ENCODE assay signal across 13 cellular contexts in the genomic region with DNA sequence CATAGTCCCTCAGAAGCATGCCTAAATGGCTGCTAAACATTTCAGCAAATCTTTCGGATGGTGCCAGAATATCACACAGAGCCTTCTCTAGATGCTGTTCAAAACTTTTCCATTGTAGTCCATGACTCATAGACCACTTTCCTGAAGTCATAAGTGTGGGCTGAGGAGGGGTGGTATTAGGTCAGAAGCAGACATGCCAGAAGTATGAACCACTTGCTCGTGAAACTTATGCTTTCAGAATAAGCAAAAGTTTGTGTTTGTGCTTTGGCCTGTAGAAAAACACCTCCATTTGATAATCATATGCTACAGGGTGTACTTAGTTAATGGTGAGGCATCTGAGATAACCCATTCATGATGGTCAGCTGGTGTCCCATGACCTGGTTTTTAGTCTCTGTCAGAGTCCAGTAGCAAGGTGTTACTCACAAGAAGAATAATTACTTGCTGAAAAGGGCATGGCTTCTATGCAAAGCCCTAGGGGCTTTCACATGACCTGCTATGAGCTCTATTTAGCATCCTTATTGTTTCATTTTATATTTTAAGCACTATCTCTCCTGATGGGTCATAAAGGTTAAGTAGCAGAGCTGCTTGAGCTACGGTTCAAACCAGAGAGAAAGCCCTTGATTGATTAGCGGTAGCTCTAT.
DNase-seq lines count a peak whose midpoint lies in the region; ATAC-seq and TF ChIP-seq lines count a peak whose summit lies in the region.
"Had no signal": no experiment of that assay in that cellular context is flagged by ENCODE, and none has a peak within 500 bp of the region (broad histone marks: within the 10 kb centered on the region; RNA-seq: fewer than 3 reads in every experiment).

No MANE protein-coding gene starts in this region.

- no peak overlapping the region for H3K4me3 Mint-ChIP-seq in activated CD4-positive, alpha-beta T cell treated with anti-CD3 and anti-CD28 coated beads, Interleukin-2, amount 10 ng/mL, durations not matched to agents 24 days and 14 days
- H3K4me3 Mint-ChIP-seq: B cell; dendritic cell treated with granulocyte-macrophage colony-stimulating factor and Interleukin-4, amounts not matched to agents 40 ng/mL and 50 ng/mL, for 4 days had no signal

- peaks cover 3% of the 10 kb centered on the region for H3K9me3 Mint-ChIP-seq in activated CD4-positive, alpha-beta T cell treated with anti-CD3 and anti-CD28 coated beads, Interleukin-2, amount 10 ng/mL, durations not matched to agents 24 days and 14 days
- H3K9me3 Mint-ChIP-seq: dendritic cell treated with granulocyte-macrophage colony-stimulating factor and Interleukin-4, amounts not matched to agents 40 ng/mL and 50 ng/mL, for 4 days had no signal

- TF ChIP-seq POLR2A in gastroesophageal sphincter (IDR thresholded peaks at IDR 0.05): no peak

- no peak for ATAC-seq in gastroesophageal sphincter

- no peak for TF ChIP-seq EP300 in gastroesophageal sphincter (IDR thresholded peaks at IDR 0.05)

- H3K36me3 ChIP-seq in MG63: no peaks in the 10 kb centered on the region
- no peaks in the 10 kb centered on the region for H3K36me3 ChIP-seq in gastroesophageal sphincter
- H3K36me3 ChIP-seq: stomach had no signal

- peak overlapping the region; percentile 73 for H3K27ac Mint-ChIP-seq in activated CD4-positive, alpha-beta T cell treated with anti-CD3 and anti-CD28 coated beads, Interleukin-2, amount 10 ng/mL, durations not matched to agents 24 days and 14 days
- H3K27ac Mint-ChIP-seq: B cell; dendritic cell treated with granulocyte-macrophage colony-stimulating factor and Interleukin-4, amounts not matched to agents 40 ng/mL and 50 ng/mL, for 4 days had no signal

- intact Hi-C loops in activated CD4-positive, alpha-beta T cell treated with anti-CD3 and anti-CD28 coated beads, Interleukin-2, amount 10 ng/mL, durations not matched to agents 24 days and 14 days (cut with micrococcal nuclease): loop anchor here (1.0 to 2.0 kb wide), 2 partner anchors 61 kb away; no protein-coding TSS in a partner anchor

- H3K9me3 ChIP-seq in MG63 (no peaks in the 10 kb centered on the region), gastroesophageal sphincter (no peaks in the 10 kb centered on the region)
- H3K9me3 ChIP-seq: stomach had no signal

- H3K4me3 ChIP-seq in MG63: no peak overlapping the region
- H3K4me3 ChIP-seq in skeletal muscle cell (ENCODE audit: low read depth, low read length): no peak overlapping the region
- no peak overlapping the region for H3K4me3 ChIP-seq in coronary artery
- H3K4me3 ChIP-seq in gastroesophageal sphincter: no peak overlapping the region
- H3K4me3 ChIP-seq: stomach had no signal

- TF ChIP-seq CTCF in coronary artery (IDR thresholded peaks at IDR 0.05): no peak
- TF ChIP-seq CTCF in gastroesophageal sphincter (IDR thresholded peaks at IDR 0.05): no peak

- no peaks in the 10 kb centered on the region for H3K4me1 ChIP-seq in gastroesophageal sphincter
- H3K4me1 ChIP-seq: stomach had no signal

- H3K27me3 ChIP-seq in MG63 (no peaks in the 10 kb centered on the region), gastroesophageal sphincter (no peaks in the 10 kb centered on the region)
- H3K27me3 ChIP-seq: stomach had no signal

- no peak overlapping the region for H3K27ac ChIP-seq in coronary artery
- H3K27ac ChIP-seq in gastroesophageal sphincter: no peak overlapping the region
- H3K27ac ChIP-seq: stomach had no signal

- DNase-seq in activated CD4-positive, alpha-beta T cell treated with anti-CD3 and anti-CD28 coated beads, Interleukin-2, amount 10 ng/mL, durations not matched to agents 24 days and 14 days: no peak
- no peak for DNase-seq in activated CD4-positive, alpha-beta T cell treated with anti-CD3 and anti-CD28 coated beads for 1 hour
- DNase-seq in MG63 (peak; percentile 29), dedifferentiated amniotic fluid mesenchymal stem cell (ENCODE audit: extremely low spot score) (peak; percentile 75), skeletal muscle cell (ENCODE audit: low read depth) (peak; percentile 87), NCI-H1417 treated with DMSO at 0.1 percent for 48 hours (lab: John Stamatoyannopoulos, UW) (no peak), coronary artery (ENCODE audit: low spot score) (no peak)
- DNase-seq: activated CD8-positive, alpha-beta memory T cell treated with anti-CD3 and anti-CD28 coated beads for 24 hours; Right ventricle myocardium superior; stomach had no signal

- H3K27me3 Mint-ChIP-seq in activated CD4-positive, alpha-beta T cell treated with anti-CD3 and anti-CD28 coated beads, Interleukin-2, amount 10 ng/mL, durations not matched to agents 24 days and 14 days: no peaks in the 10 kb centered on the region
- H3K27me3 Mint-ChIP-seq: dendritic cell treated with granulocyte-macrophage colony-stimulating factor and Interleukin-4, amounts not matched to agents 40 ng/mL and 50 ng/mL, for 4 days had no signal

- no peaks in the 10 kb centered on the region for H3K36me3 Mint-ChIP-seq in activated CD4-positive, alpha-beta T cell treated with anti-CD3 and anti-CD28 coated beads, Interleukin-2, amount 10 ng/mL, durations not matched to agents 24 days and 14 days (ENCODE audit: low read depth)

- 45 to 54% methylated on average over 3 of the region's 4 CpGs for WGBS in gastroesophageal sphincter (ENCODE audit: low coverage in 1 of 2), 2 donors

- peaks cover 22% of the 10 kb centered on the region for H3K4me1 Mint-ChIP-seq in activated CD4-positive, alpha-beta T cell treated with anti-CD3 and anti-CD28 coated beads, Interleukin-2, amount 10 ng/mL, durations not matched to agents 24 days and 14 days
- H3K4me1 Mint-ChIP-seq: B cell had no signal

Comparison
In these comparisons a context has a peak if more than half of its experiments do, and no peak if none do; other contexts are left out.
1. DNase-seq: peak in MG63 (single experiment), dedifferentiated amniotic fluid mesenchymal stem cell (single experiment) and skeletal muscle cell (single experiment); none in activated CD4-positive, alpha-beta T cell treated with anti-CD3 and anti-CD28 coated beads, Interleukin-2, amount 10 ng/mL, durations not matched to agents 24 days and 14 days (single experiment), activated CD4-positive, alpha-beta T cell treated with anti-CD3 and anti-CD28 coated beads for 1 hour (single experiment), NCI-H1417 treated with DMSO at 0.1 percent for 48 hours (single experiment) and coronary artery (single experiment).